Comparison of ENCODE assay signal across 24 cellular contexts in the genomic region with DNA sequence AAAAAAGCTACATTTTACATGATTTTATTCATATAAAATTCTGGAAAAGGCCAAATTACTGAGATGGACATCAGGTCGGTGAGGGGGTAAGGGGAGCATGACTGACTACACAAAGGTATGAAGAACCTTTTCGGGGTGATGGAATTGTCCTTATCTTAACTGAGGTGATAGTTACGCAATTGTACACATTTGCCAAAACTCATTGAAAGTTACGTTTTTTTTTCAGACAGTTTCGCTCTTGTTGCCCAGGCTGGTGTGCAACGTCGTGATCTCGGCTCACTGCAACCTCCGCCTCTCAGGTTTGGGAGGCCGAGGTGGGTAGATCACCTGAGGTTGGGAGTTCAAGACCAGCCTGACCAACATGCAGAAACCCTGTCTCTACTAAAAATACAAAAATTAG.
"Had no signal": no experiment of that assay in that cellular context is flagged by ENCODE, and none has a peak within 500 bp of the region (broad histone marks: within the 10 kb centered on the region; RNA-seq: fewer than 3 reads in every experiment).

No MANE protein-coding gene starts in this region.

- ATAC-seq: activated CD4-positive, alpha-beta T cell treated with anti-CD3 and anti-CD28 coated beads for 36 hours; activated T-cell treated with anti-CD3 and anti-CD28 coated beads, Interleukin-2, amount 50 U/mL, for 72 hours; left ventricle myocardium superior; natural killer cell; psoas muscle; stimulated activated naive CD8-positive, alpha-beta T cell treated with anti-CD3 and anti-CD28 coated beads, Interleukin-15, Interleukin-2, amounts not matched to agents 100 U/mL and 50 U/mL, for 24 hours; WTC11 had no signal

- H3K27ac ChIP-seq: gastroesophageal sphincter, ovary, psoas muscle, right atrium auricular region had no signal

- H3K4me3 ChIP-seq: coronary artery, gastroesophageal sphincter, ovary, psoas muscle, right atrium auricular region had no signal

- H3K27me3 ChIP-seq: gastroesophageal sphincter, ovary, right atrium auricular region had no signal

- H3K9me3 ChIP-seq: gastroesophageal sphincter, ovary, psoas muscle, right atrium auricular region had no signal

- DNase-seq: activated CD4-positive, alpha-beta memory T cell treated with anti-CD3 and anti-CD28 coated beads for 36 hours; activated CD4-positive, alpha-beta T cell treated with anti-CD3 and anti-CD28 coated beads for 36 hours; activated effector memory CD4-positive, alpha-beta T cell treated with anti-CD3 and anti-CD28 coated beads, Interleukin-2, amount 50 U/mL, for 16 hours; activated naive CD4-positive, alpha-beta T cell treated with anti-CD3 and anti-CD28 coated beads, Interleukin-2, amount 10 ng/mL, durations not matched to agents 7 days and 5 days; activated T-cell treated with anti-CD3 and anti-CD28 coated beads, Interleukin-2, amount 50 U/mL, for 72 hours; amygdala; cerebellar nuclear complex; endodermal cell; head of caudate nucleus; hypothalamus; left ventricle myocardium superior; mammary epithelial cell; midbrain; natural killer cell; ovary; psoas muscle; stimulated activated CD4-positive, alpha-beta T cell treated with anti-CD3 and anti-CD28 coated beads, Interleukin-12 subunit alpha, Interleukin-12 subunit beta, amount 100 ng/mL, for 4 hours; stimulated activated CD4-positive, alpha-beta T cell treated with anti-CD3 and anti-CD28 coated beads, Interleukin-4, amount 100 ng/mL, for 4 hours; stimulated activated naive CD8-positive, alpha-beta T cell treated with anti-CD3 and anti-CD28 coated beads, Interleukin-15, Interleukin-2, amounts not matched to agents 100 U/mL and 50 U/mL, for 24 hours; T1000 had no signal

- H3K36me3 Mint-ChIP-seq: activated CD4-positive, alpha-beta memory T cell treated with anti-CD3 and anti-CD28 coated beads for 36 hours; natural killer cell; WTC11 had no signal

- H3K4me3 Mint-ChIP-seq: activated CD4-positive, alpha-beta memory T cell treated with anti-CD3 and anti-CD28 coated beads for 36 hours; activated CD4-positive, alpha-beta T cell treated with anti-CD3 and anti-CD28 coated beads for 36 hours; activated naive CD4-positive, alpha-beta T cell treated with anti-CD3 and anti-CD28 coated beads, Interleukin-2, amount 10 ng/mL, durations not matched to agents 7 days and 5 days; activated T-cell treated with anti-CD3 and anti-CD28 coated beads, Interleukin-2, amount 50 U/mL, for 72 hours; endodermal cell; WTC11 had no signal

- H3K4me1 ChIP-seq: psoas muscle had no signal

- H3K27ac Mint-ChIP-seq: activated CD4-positive, alpha-beta memory T cell treated with anti-CD3 and anti-CD28 coated beads for 36 hours; activated CD4-positive, alpha-beta T cell treated with anti-CD3 and anti-CD28 coated beads for 36 hours; activated naive CD4-positive, alpha-beta T cell treated with anti-CD3 and anti-CD28 coated beads, Interleukin-2, amount 10 ng/mL, durations not matched to agents 7 days and 5 days; activated T-cell treated with anti-CD3 and anti-CD28 coated beads, Interleukin-2, amount 50 U/mL, for 72 hours; endodermal cell had no signal

- H3K9me3 Mint-ChIP-seq: endodermal cell, WTC11 had no signal

- H3K36me3 ChIP-seq: gastroesophageal sphincter, ovary, right atrium auricular region had no signal

- H3K27me3 Mint-ChIP-seq: activated CD4-positive, alpha-beta memory T cell treated with anti-CD3 and anti-CD28 coated beads for 36 hours; activated CD4-positive, alpha-beta T cell treated with anti-CD3 and anti-CD28 coated beads for 36 hours had no signal
